In the genomic region with DNA sequence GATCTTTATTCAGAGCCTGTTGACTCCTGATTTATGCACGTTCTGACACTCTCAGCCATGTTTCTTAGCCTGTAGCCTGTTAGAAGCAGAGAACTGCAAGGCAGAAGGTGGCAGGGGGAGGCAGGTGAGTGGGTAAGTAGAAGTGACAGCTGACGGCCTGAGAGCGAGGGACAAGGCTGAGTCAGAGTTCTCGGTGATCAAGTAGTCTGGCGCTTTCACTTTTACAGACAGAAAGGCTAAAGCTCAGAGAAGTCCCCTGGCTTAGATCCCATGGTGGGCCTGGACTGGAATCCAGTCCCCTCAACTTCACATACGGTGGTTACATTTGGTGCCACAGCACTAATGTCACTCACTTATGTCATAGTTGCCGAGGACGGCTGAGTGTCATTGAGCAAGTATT, we compare ENCODE assay signal across 11 cellular contexts.
DNase-seq lines count a peak whose midpoint lies in the region; ATAC-seq, FAIRE-seq and TF ChIP-seq lines count a peak whose summit lies in the region.
"Had no signal": no experiment of that assay in that cellular context is flagged by ENCODE, and none has a peak within 500 bp of the region (broad histone marks: within the 10 kb centered on the region; RNA-seq: fewer than 3 reads in every experiment).

No MANE protein-coding gene starts in this region.

- no peaks in the 10 kb centered on the region for H3K36me3 ChIP-seq in ACC112 (ENCODE audit: insufficient read depth, low read length)
- H3K36me3 ChIP-seq in ovary: no peaks in the 10 kb centered on the region
- H3K36me3 ChIP-seq: BLaER1 treated with 17β-estradiol and CSF1 and Interleukin-3, amounts not matched to agents 10 nM and 100 nM had no signal

- peak; percentile 52 for DNase-seq in RCC 7860 (ENCODE audit: low spot score)
- DNase-seq in fibroblast of villous mesenchyme (ENCODE audit: low read depth): peak; percentile 70
- DNase-seq in ovary: no peak
- no peak for DNase-seq in medulla oblongata (ENCODE audit: extremely low spot score)
- DNase-seq in GF-D8 (lab: John Stamatoyannopoulos, UW): no peak
- no peak for DNase-seq in stimulated activated naive CD4-positive, alpha-beta T cell treated with Interleukin-2 at 50 U/mL for 16 hours (lab: John Stamatoyannopoulos, UW)
- DNase-seq: NCI-H1694 treated with DMSO at 0.1 percent for 48 hours had no signal

- H3K4me3 ChIP-seq in ACC112 (ENCODE audit: low read depth, low read length) (peak overlapping the region; percentile 69), fibroblast of villous mesenchyme (ENCODE audit: low read depth, low read length) (peak overlapping the region; percentile 44), ovary (peak overlapping the region; percentile 20)
- H3K4me3 ChIP-seq: BLaER1 treated with 17β-estradiol and CSF1 and Interleukin-3, amounts not matched to agents 10 nM and 100 nM had no signal

- no peak for TF ChIP-seq POLR2A in ovary (IDR thresholded peaks at IDR 0.05)

- no peak for ATAC-seq in HG02623 (IDR thresholded peaks at IDR 0.05; ENCODE audit: unreplicated experiment)

- TF ChIP-seq CTCF in fibroblast of villous mesenchyme (IDR thresholded peaks at IDR 0.05; ENCODE audit: insufficient read depth, low read depth, low read length) (no peak), ovary (IDR thresholded peaks at IDR 0.05) (no peak)

- H3K79me2 ChIP-seq in ACC112 (ENCODE audit: control insufficient read depth, insufficient read depth, low read length, unreplicated experiment): peaks cover 11% of the 10 kb centered on the region
- H3K79me2 ChIP-seq: parathyroid adenoma had no signal

- TF ChIP-seq EP300 in ovary (IDR thresholded peaks at IDR 0.05): no peak

- H3K27ac ChIP-seq in ACC112 (ENCODE audit: low read depth, low read length) (peak overlapping the region; percentile 18; the same call in 1 of the 2 replicates), ovary (no peak overlapping the region)
- H3K27ac ChIP-seq: BLaER1 treated with 17β-estradiol and CSF1 and Interleukin-3, amounts not matched to agents 10 nM and 100 nM; parathyroid adenoma had no signal

- FAIRE-seq in RCC 7860 (lab: Jason Lieb, UNC): peak; percentile 18

- no peaks in the 10 kb centered on the region for H3K9me3 ChIP-seq in ovary
- H3K9me3 ChIP-seq: BLaER1 treated with 17β-estradiol and CSF1 and Interleukin-3, amounts not matched to agents 10 nM and 100 nM had no signal

- H3K4me1 ChIP-seq in ACC112 (ENCODE audit: control insufficient read depth, insufficient read depth, low read length, unreplicated experiment) (peaks cover 20% of the 10 kb centered on the region), ovary (ENCODE audit: insufficient read depth) (peaks cover 2% of the 10 kb centered on the region)

- intact Hi-C loops in ovary (cut with DNase I): no loop called here

- peak overlapping the region; percentile 0 for H2AFZ ChIP-seq in ACC112 (ENCODE audit: low read length, unreplicated experiment)
- H2AFZ ChIP-seq: parathyroid adenoma had no signal

- no peaks in the 10 kb centered on the region for H3K27me3 ChIP-seq in ACC112 (ENCODE audit: insufficient read depth, low read length)
- no peaks in the 10 kb centered on the region for H3K27me3 ChIP-seq in ovary
- H3K27me3 ChIP-seq: BLaER1 treated with 17β-estradiol and CSF1 and Interleukin-3, amounts not matched to agents 10 nM and 100 nM had no signal

- 54 to 56% (median 54%) methylated on average over 8 of the region's 8 CpGs for WGBS in ovary, 3 donors

Comparison
In these comparisons a context has a peak if more than half of its experiments do, and no peak if none do; other contexts are left out.
1. DNase-seq: peak in RCC 7860 (single experiment) and fibroblast of villous mesenchyme (single experiment); none in ovary (0 of 5), medulla oblongata (single experiment), GF-D8 (single experiment) and stimulated activated naive CD4-positive, alpha-beta T cell treated with Interleukin-2 at 50 U/mL for 16 hours (single experiment).
2. Peak in every context shown above with its lines, with median percentiles within 50 percentile points of each other: H3K4me3 ChIP-seq.